Comparison of ENCODE assay signal across 1 cellular context in the genomic region with DNA sequence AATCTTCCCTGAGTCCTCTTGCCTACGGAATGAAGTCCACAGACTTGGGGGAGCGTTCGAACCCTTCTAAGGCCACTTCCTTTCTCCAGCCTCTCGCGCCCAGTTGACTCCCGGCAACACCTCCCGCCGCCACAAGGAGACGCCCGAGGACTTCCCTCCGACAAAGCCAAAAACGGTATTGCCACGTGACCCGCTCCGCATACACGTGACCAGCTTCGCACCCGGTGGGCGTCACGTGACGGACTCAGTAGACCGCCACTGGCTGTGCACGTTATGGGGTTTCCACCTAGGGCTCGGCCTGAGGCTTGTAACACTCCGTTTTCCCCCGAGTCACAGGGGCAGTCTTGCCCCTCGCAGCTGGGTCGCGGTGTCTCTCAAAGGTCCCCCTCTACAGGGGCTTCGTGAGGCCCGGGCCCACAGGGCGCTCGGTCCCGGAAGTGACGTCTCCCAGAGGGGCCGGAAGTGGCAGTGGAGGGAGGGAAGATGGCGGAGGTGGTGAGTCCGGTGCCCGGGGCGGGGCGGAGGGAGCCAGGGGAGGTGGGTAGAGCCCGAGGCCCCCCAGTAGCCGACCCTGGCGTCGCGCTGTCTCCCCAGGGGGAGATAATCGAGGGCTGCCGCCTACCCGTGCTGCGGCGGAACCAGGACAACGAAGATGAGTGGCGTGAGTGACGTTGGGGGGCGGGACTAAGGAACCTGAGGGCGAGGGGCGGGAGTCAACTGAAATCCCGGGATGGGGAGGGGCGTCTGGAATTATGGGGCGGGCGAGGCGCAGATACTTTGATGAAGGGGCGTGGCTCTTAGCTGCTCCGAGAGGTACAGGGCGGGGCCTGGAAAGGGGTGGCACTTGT.
TF ChIP-seq lines count a peak whose summit lies in the region.

KAT5 (plus strand) TSS at position 468 of the 848 bp plus-strand sequence; CDS start at position 484, 16 bp downstream.

TF ChIP-seq in HepG2, 621 proteins besides CTCF, POLR2A, EP300 and RAD21 (continued from another document and continues in another):
- TF ChIP-seq, protein P1, sequence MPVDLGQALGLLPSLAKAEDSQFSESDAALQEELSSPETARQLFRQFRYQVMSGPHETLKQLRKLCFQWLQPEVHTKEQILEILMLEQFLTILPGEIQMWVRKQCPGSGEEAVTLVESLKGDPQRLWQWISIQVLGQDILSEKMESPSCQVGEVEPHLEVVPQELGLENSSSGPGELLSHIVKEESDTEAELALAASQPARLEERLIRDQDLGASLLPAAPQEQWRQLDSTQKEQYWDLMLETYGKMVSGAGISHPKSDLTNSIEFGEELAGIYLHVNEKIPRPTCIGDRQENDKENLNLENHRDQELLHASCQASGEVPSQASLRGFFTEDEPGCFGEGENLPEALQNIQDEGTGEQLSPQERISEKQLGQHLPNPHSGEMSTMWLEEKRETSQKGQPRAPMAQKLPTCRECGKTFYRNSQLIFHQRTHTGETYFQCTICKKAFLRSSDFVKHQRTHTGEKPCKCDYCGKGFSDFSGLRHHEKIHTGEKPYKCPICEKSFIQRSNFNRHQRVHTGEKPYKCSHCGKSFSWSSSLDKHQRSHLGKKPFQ (CRISPR knock-in tag; IDR thresholded peaks at IDR 0.05; ENCODE audit: insufficient replicate concordance): peak; percentile 90
- no peak for TF ChIP-seq ZNF354B (CRISPR knock-in tag; IDR thresholded peaks at IDR 0.05)
- no peak for TF ChIP-seq CEBPG (CRISPR knock-in tag; IDR thresholded peaks at IDR 0.05)
- TF ChIP-seq, protein P2, sequence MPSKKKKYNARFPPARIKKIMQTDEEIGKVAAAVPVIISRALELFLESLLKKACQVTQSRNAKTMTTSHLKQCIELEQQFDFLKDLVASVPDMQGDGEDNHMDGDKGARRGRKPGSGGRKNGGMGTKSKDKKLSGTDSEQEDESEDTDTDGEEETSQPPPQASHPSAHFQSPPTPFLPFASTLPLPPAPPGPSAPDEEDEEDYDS (CRISPR knock-in tag; IDR thresholded peaks at IDR 0.05): peak; percentile 70
- peak; percentile 95; the same call in 1 of the 2 replicates for TF ChIP-seq ZNF276 (CRISPR knock-in tag; IDR thresholded peaks at IDR 0.05; ENCODE audit: low read depth)
- peak; percentile 44; the same call in 1 of the 2 replicates for TF ChIP-seq ZBTB20 (CRISPR knock-in tag; IDR thresholded peaks at IDR 0.05; ENCODE audit: borderline replicate concordance, low read depth)
- no peak for TF ChIP-seq ZSCAN20 (CRISPR knock-in tag; IDR thresholded peaks at IDR 0.05; ENCODE audit: borderline replicate concordance)
- TF ChIP-seq TBL1XR1 (IDR thresholded peaks at IDR 0.05; ENCODE audit: borderline replicate concordance, low read length, partially characterized antibody): peak; percentile 76
- peak; percentile 92 for TF ChIP-seq ARNT2 (CRISPR knock-in tag; IDR thresholded peaks at IDR 0.05; ENCODE audit: low read depth)
- TF ChIP-seq ZBED4 (CRISPR knock-in tag; IDR thresholded peaks at IDR 0.05; ENCODE audit: borderline replicate concordance): peak; percentile 63; the same call in 1 of the 2 replicates
- peak; percentile 100 for TF ChIP-seq RAD51 (IDR thresholded peaks at IDR 0.05; ENCODE audit: borderline replicate concordance)
- peak; percentile 82 for TF ChIP-seq IKZF5 (CRISPR knock-in tag; IDR thresholded peaks at IDR 0.05)
- TF ChIP-seq BRF2 (CRISPR knock-in tag; IDR thresholded peaks at IDR 0.05): peak; percentile 89; the same call in 1 of the 2 replicates
- 0 out of 2 replicates have a peak, but pooled peaks have one; percentile 8 for TF ChIP-seq ZNF24 (IDR thresholded peaks at IDR 0.05)
- peak; percentile 76; the same call in 1 of the 2 replicates for TF ChIP-seq ATF7-NPFF (CRISPR knock-in tag; IDR thresholded peaks at IDR 0.05; ENCODE audit: low read depth)
- peak; percentile 94 for TF ChIP-seq ZNF589 (CRISPR knock-in tag; conservative IDR thresholded peaks at IDR 0.05)
- peak; percentile 75; the same call in 1 of the 2 replicates for TF ChIP-seq HBP1 (CRISPR knock-in tag; IDR thresholded peaks at IDR 0.05; ENCODE audit: low read depth)
- TF ChIP-seq ATAD3A (CRISPR knock-in tag; IDR thresholded peaks at IDR 0.05): no peak
- TF ChIP-seq ARID4A (CRISPR knock-in tag; IDR thresholded peaks at IDR 0.05; ENCODE audit: borderline replicate concordance): peak; percentile 91
- peak; percentile 98 for TF ChIP-seq ZNF816 (CRISPR knock-in tag; IDR thresholded peaks at IDR 0.05; ENCODE audit: borderline replicate concordance)
- 0 out of 2 replicates have a peak, but pooled peaks have one; percentile 89 for TF ChIP-seq MBNL3 (CRISPR knock-in tag; conservative IDR thresholded peaks at IDR 0.05)
- peak; percentile 84; the same call in 1 of the 2 replicates for TF ChIP-seq ZIK1 (CRISPR knock-in tag; IDR thresholded peaks at IDR 0.05; ENCODE audit: borderline replicate concordance, low read depth)
- no peak for TF ChIP-seq IKZF1 (IDR thresholded peaks at IDR 0.05)
- TF ChIP-seq ZNF101 (CRISPR knock-in tag; IDR thresholded peaks at IDR 0.05; ENCODE audit: borderline replicate concordance, low read depth): peak; percentile 40; the same call in 1 of the 2 replicates
- 0 out of 2 replicates have a peak, but pooled peaks have one; percentile 18 for TF ChIP-seq KDM1A (CRISPR knock-in tag; IDR thresholded peaks at IDR 0.05)
- peak; percentile 100 for TF ChIP-seq ZNF547 (CRISPR knock-in tag; IDR thresholded peaks at IDR 0.05)
- 0 out of 2 replicates have a peak, but pooled peaks have one; percentile 50 for TF ChIP-seq HMG20B (CRISPR knock-in tag; conservative IDR thresholded peaks at IDR 0.05)
- TF ChIP-seq RCOR2 (CRISPR knock-in tag; IDR thresholded peaks at IDR 0.05): no peak
- TF ChIP-seq EHMT2 (IDR thresholded peaks at IDR 0.05; ENCODE audit: borderline replicate concordance, low read depth, low read length): peak; percentile 96; the same call in 1 of the 2 replicates
- peak; percentile 96 for TF ChIP-seq HIVEP1 (CRISPR knock-in tag; IDR thresholded peaks at IDR 0.05)
- TF ChIP-seq ZNF552 (CRISPR knock-in tag; IDR thresholded peaks at IDR 0.05; ENCODE audit: borderline replicate concordance): peak; percentile 81
- 0 out of 2 replicates have a peak, but pooled peaks have one; percentile 37 for TF ChIP-seq ATF3 (CRISPR knock-in tag; IDR thresholded peaks at IDR 0.05)
- TF ChIP-seq, protein P3, sequence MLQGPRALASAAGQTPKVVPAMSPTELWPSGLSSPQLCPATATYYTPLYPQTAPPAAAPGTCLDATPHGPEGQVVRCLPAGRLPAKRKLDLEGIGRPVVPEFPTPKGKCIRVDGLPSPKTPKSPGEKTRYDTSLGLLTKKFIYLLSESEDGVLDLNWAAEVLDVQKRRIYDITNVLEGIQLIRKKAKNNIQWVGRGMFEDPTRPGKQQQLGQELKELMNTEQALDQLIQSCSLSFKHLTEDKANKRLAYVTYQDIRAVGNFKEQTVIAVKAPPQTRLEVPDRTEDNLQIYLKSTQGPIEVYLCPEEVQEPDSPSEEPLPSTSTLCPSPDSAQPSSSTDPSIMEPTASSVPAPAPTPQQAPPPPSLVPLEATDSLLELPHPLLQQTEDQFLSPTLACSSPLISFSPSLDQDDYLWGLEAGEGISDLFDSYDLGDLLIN (CRISPR knock-in tag; IDR thresholded peaks at IDR 0.05; ENCODE audit: borderline replicate concordance): 0 out of 2 replicates have a peak, but pooled peaks have one; percentile 49
